In the genomic region with DNA sequence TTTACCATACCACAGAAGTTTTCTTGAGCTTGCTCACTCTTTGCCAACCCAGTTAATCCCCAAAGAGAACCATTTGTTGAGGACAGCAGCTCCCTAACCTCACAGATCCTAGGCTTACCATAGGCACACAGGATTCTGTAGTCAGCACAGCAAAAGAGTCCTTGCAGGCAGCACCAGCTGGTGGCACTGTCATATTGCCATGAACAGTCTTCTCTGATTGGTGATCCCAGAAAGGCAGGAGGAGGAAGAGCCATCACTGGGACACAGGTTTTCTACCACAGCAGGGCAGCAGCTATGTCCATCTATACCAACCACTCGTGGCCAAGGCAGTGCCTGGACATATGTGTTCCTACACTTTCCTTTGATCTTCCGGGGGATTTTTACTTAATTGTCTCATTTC, we compare ENCODE assay signal across 8 cellular contexts.
DNase-seq lines count a peak whose midpoint lies in the region; ATAC-seq, FAIRE-seq and TF ChIP-seq lines count a peak whose summit lies in the region.

No MANE protein-coding gene starts in this region.

- H3K9me3 ChIP-seq in K562 (replicated peaks; ENCODE audit: control insufficient read depth, insufficient read depth, low read depth, low read length) (no peaks in the 10 kb centered on the region), keratinocyte (ENCODE audit: control insufficient read depth, low read depth, low read length) (no peaks in the 10 kb centered on the region), spleen (no peaks in the 10 kb centered on the region)

- H3K9ac ChIP-seq in K562 (ENCODE audit: insufficient read depth in 1 of 2, low read depth in 2 of 2, low read length in 2 of 2): no peak overlapping the region
- no peak overlapping the region for H3K9ac ChIP-seq in keratinocyte (ENCODE audit: control insufficient read depth, extremely low read depth, insufficient read depth, low read length)

- no peak overlapping the region for H3K27ac ChIP-seq in K562 (ENCODE audit: extremely low read depth, low read depth, low read length)
- H3K27ac ChIP-seq in keratinocyte (ENCODE audit: control insufficient read depth, insufficient read depth, low read length): no peak overlapping the region
- no peak overlapping the region for H3K27ac ChIP-seq in spleen

- H3K79me2 ChIP-seq in K562 (ENCODE audit: control insufficient read depth, insufficient read depth, low read length) (no peaks in the 10 kb centered on the region), keratinocyte (ENCODE audit: control insufficient read depth, insufficient read depth, low read length) (no peaks in the 10 kb centered on the region)

- FAIRE-seq in K562 (lab: Jason Lieb, UNC): peak; percentile 44
- FAIRE-seq in keratinocyte (lab: Jason Lieb, UNC): peak; percentile 62

- CTCF ChIA-PET in K562 (lab: Yijun Ruan, JAX; ENCODE audit: low intra/inter-chr PET ratio): no interaction called here

- H3K4me1 ChIP-seq in K562 (replicated peaks in 1 of 2; ENCODE audit: control insufficient read depth in 2 of 2, insufficient read depth in 2 of 2, low read length in 2 of 2) (no peaks in the 10 kb centered on the region), keratinocyte (ENCODE audit: control insufficient read depth, extremely low read depth, insufficient read depth, low read length) (no peaks in the 10 kb centered on the region), spleen (no peaks in the 10 kb centered on the region)

- H4K20me1 ChIP-seq in K562 (replicated peaks; ENCODE audit: control insufficient read depth, insufficient read depth, low read length) (no peaks in the 10 kb centered on the region), keratinocyte (ENCODE audit: control insufficient read depth, extremely low read depth, insufficient read depth, low read length) (no peaks in the 10 kb centered on the region)

- POLR2A ChIA-PET in K562 (lab: Yijun Ruan, JAX): no interaction called here

- dilution Hi-C loops in keratinocyte (cut with MboI; ENCODE audit: extremely low pct_ligation_motif_present, low sequenced_read_pairs): no loop called here

- H3K36me3 ChIP-seq in K562 (ENCODE audit: control insufficient read depth, insufficient read depth, low read length): no peaks in the 10 kb centered on the region
- H3K36me3 ChIP-seq in keratinocyte (ENCODE audit: control insufficient read depth in 2 of 2, extremely low read depth in 1 of 2, insufficient read depth in 2 of 2, low read length in 2 of 2): no peaks in the 10 kb centered on the region
- H3K36me3 ChIP-seq in spleen: no peaks in the 10 kb centered on the region

- ATAC-seq in K562: peak; percentile 63; the same call in 1 of the 3 replicates
- no peak for ATAC-seq in GM21528 (IDR thresholded peaks at IDR 0.05; ENCODE audit: low FRiP score, unreplicated experiment)
- ATAC-seq in GM18519 (IDR thresholded peaks at IDR 0.05; ENCODE audit: low FRiP score, unreplicated experiment): no peak

- WGBS in K562 (ENCODE audit: insufficient coverage, low coverage, missing lambda C conversion rate): 0% methylated on average over 2 of the region's 2 CpGs
- WGBS in spleen, 5 donors: 78 to 92% (median 81%) methylated on average over 2 of the region's 2 CpGs

- H3K4me3 ChIP-seq in K562: no peak overlapping the region
- no peak overlapping the region for H3K4me3 ChIP-seq in keratinocyte (ENCODE audit: control insufficient read depth in 2 of 3, extremely low read depth in 1 of 3, insufficient read depth in 2 of 3, low read depth in 1 of 3, low read length in 3 of 3)
- no peak overlapping the region for H3K4me3 ChIP-seq in spleen

- H3K27me3 ChIP-seq in K562 (ENCODE audit: control insufficient read depth in 2 of 2, insufficient read depth in 2 of 2, low read length in 2 of 2) (no peaks in the 10 kb centered on the region), keratinocyte (ENCODE audit: control insufficient read depth, extremely low read depth, insufficient read depth, low read length) (no peaks in the 10 kb centered on the region), spleen (replicated peaks in 1 of 7) (no peaks in the 10 kb centered on the region)

- intact Hi-C loops in K562 (cut with micrococcal nuclease) (loop anchor here (5.0 kb wide), 1 partner anchor 759 kb away; no protein-coding TSS in a partner anchor), spleen (cut with DNase I; ENCODE audit: low total_unique reads) (no loop called here)

- H3K9me1 ChIP-seq in K562 (ENCODE audit: control insufficient read depth, insufficient read depth, low read length) (no peaks in the 10 kb centered on the region), keratinocyte (ENCODE audit: control insufficient read depth, extremely low read depth, insufficient read depth, low read length) (no peaks in the 10 kb centered on the region)

- no TSS peak for BruUV-seq in K562 (replicated peaks; lab: Mats Ljungman, UMichigan)

- in situ Hi-C loops in K562 (cut with MboI): no loop called here

- peak; percentile 15 to 38; a peak in 2 of 4 replicates for TF ChIP-seq RAD21 in K562 (CRISPR knock-in tag; conservative IDR thresholded peaks at IDR 0.05 in 1 of 2, IDR thresholded peaks at IDR 0.05 in 1 of 2)

- H3K4me2 ChIP-seq in K562 (ENCODE audit: insufficient read depth, low read length): no peak overlapping the region
- H3K4me2 ChIP-seq in keratinocyte (ENCODE audit: control insufficient read depth, extremely low read depth, insufficient read depth, low read depth, low read length): no peak overlapping the region

- H2AFZ ChIP-seq in K562 (ENCODE audit: low read depth, low read length) (no peak overlapping the region), keratinocyte (ENCODE audit: control insufficient read depth, low read length) (no peak overlapping the region)

- TF ChIP-seq POLR2A in K562 (conservative IDR thresholded peaks at IDR 0.05) (no peak), spleen (IDR thresholded peaks at IDR 0.05) (no peak)

- DNase-seq in DMS53 treated with DMSO at 0.1 percent for 48 hours (lab: John Stamatoyannopoulos, UW; ENCODE audit: unreplicated experiment): peak; percentile 74
- DNase-seq in NCI-H146 treated with DMSO at 0.1 percent for 48 hours (lab: John Stamatoyannopoulos, UW; ENCODE audit: unreplicated experiment): peak; percentile 53
- peak in 2 of 4 experiments; percentile 9 to 27 for DNase-seq in K562 (ENCODE audit: extremely low read depth in 1 of 4, low spot score in 3 of 4)
- DNase-seq in keratinocyte (ENCODE audit: low read depth, low spot score): no peak
- peak; percentile 51 for DNase-seq in ureter (ENCODE audit: low spot score)
- no peak for DNase-seq in spleen

- TF ChIP-seq EP300 in K562 (IDR thresholded peaks at IDR 0.05; ENCODE audit: low read length): no peak

- TF ChIP-seq CTCF in K562 (IDR thresholded peaks at IDR 0.05 in 2 of 3, conservative IDR thresholded peaks at IDR 0.05 in 1 of 3; ENCODE audit: insufficient read depth in 2 of 3, low read depth in 1 of 3, low read length in 3 of 3): peak in 1 of 3 experiments; percentile 29; a peak in 1 of 6 replicates
- TF ChIP-seq CTCF in keratinocyte (optimal IDR thresholded peaks at IDR 0.05 in 1 of 3, IDR thresholded peaks at IDR 0.05 in 1 of 3, conservative IDR thresholded peaks at IDR 0.05 in 1 of 3; ENCODE audit: extremely low read depth in 1 of 3, insufficient read depth in 2 of 3, low read length in 3 of 3): peak in 2 of 3 experiments; percentile 36 to 64
- TF ChIP-seq CTCF in spleen (IDR thresholded peaks at IDR 0.05 in 8 of 11, conservative IDR thresholded peaks at IDR 0.05 in 3 of 11): peak in 3 of 11 experiments; percentile 17 to 29 (median 25)

TF ChIP-seq in K562, 482 proteins besides CTCF, POLR2A, EP300 and RAD21 (continues in another document):
- TF ChIP-seq, protein P1, sequence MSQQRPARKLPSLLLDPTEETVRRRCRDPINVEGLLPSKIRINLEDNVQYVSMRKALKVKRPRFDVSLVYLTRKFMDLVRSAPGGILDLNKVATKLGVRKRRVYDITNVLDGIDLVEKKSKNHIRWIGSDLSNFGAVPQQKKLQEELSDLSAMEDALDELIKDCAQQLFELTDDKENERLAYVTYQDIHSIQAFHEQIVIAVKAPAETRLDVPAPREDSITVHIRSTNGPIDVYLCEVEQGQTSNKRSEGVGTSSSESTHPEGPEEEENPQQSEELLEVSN (IDR thresholded peaks at IDR 0.05; ENCODE audit: borderline replicate concordance in 1 of 2, extremely low read depth in 1 of 2, insufficient read depth in 1 of 2, insufficient read length in 1 of 2, low read depth in 1 of 2, low read length in 1 of 2, poor library complexity in 1 of 2, severe bottlenecking in 1 of 2): no peak
- TF ChIP-seq MYNN (IDR thresholded peaks at IDR 0.05): no peak
- no peak for TF ChIP-seq MYNN (CRISPR knock-in tag; IDR thresholded peaks at IDR 0.05)
- TF ChIP-seq, protein P2, sequence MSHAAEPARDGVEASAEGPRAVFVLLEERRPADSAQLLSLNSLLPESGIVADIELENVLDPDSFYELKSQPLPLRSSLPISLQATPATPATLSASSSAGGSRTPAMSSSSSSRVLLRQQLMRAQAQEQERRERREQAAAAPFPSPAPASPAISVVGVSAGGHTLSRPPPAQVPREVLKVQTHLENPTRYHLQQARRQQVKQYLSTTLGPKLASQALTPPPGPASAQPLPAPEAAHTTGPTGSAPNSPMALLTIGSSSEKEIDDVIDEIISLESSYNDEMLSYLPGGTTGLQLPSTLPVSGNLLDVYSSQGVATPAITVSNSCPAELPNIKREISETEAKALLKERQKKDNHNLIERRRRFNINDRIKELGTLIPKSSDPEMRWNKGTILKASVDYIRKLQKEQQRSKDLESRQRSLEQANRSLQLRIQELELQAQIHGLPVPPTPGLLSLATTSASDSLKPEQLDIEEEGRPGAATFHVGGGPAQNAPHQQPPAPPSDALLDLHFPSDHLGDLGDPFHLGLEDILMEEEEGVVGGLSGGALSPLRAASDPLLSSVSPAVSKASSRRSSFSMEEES (CRISPR knock-in tag; IDR thresholded peaks at IDR 0.05): no peak
- no peak for TF ChIP-seq POLR2B (IDR thresholded peaks at IDR 0.05; ENCODE audit: low read depth, partially characterized antibody)
- TF ChIP-seq POLR2H (tag; IDR thresholded peaks at IDR 0.05; ENCODE audit: low read depth): no peak
- no peak for TF ChIP-seq ZNF23 (CRISPR knock-in tag; IDR thresholded peaks at IDR 0.05)
- TF ChIP-seq HEY1 (CRISPR knock-in tag; IDR thresholded peaks at IDR 0.05; ENCODE audit: borderline replicate concordance): no peak

Comparison
In these comparisons a context has a peak if more than half of its experiments do, and no peak if none do; other contexts are left out.
1. DNase-seq: peak in DMS53 treated with DMSO at 0.1 percent for 48 hours (single experiment), NCI-H146 treated with DMSO at 0.1 percent for 48 hours (single experiment) and ureter (single experiment); none in keratinocyte (single experiment) and spleen (single experiment).